In the genomic region with DNA sequence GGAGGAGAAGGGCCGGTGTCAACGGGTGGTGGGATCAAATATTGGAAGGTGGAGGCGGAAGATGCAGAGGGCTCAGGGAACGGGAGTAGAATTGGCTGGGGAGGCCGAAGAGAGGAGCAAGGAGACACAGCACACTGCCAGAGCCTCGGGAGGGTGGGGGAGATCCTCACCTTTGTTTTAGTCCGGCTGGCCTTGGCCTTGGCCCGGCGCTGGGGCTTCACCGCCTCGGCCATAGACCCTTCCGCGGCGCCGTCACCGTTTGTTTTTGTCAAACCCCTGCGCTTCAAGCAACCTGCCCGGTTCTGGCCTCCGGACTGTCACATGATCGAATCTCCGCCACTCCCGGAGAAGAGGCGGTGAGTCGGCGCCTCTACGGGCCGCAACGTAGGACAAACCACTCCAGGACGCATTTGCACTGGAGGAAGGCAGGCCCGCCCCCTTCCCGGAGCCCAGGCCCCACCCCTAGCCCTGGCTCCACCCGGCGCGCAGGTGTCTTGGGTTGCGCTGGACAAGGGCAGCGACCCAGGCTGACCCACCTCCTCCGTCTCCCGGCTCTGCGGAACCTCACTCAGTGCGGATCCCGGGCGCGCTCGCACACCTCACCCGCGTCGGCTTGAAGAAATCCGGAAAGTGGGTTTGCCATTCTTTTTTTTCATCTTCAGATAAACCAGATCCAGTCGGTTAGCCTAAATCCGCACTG, we compare ENCODE assay signal across 8 cellular contexts. TPM values are rescaled to one million over a fixed set of nuclear protein-coding genes. Genes with fewer than 3 reads are reported as not detected.
DNase-seq lines count a peak whose midpoint lies in the region; ATAC-seq and TF ChIP-seq lines count a peak whose summit lies in the region.

Gene EPG5, minus strand, starts transcription at position 323 of the 700 bp plus-strand sequence. Its CDS starts 90 bp downstream, at position 233.

- ATAC-seq in HG02884 (IDR thresholded peaks at IDR 0.05; ENCODE audit: unreplicated experiment), result peak; percentile 94
- peak; percentile 100 for ATAC-seq in left cardiac atrium

- no peaks in the 10 kb centered on the region for H3K4me1 Mint-ChIP-seq in type B pancreatic cell (ENCODE audit: unreplicated experiment)

- H3K36me3 Mint-ChIP-seq in type B pancreatic cell, result peaks cover 10% of the 10 kb centered on the region

- peak within 1 kb of the TSS; percentile 97 for H3K4me3 Mint-ChIP-seq in type B pancreatic cell

- intact Hi-C loops in T-helper 1 cell treated with Interleukin-12 subunit alpha and Interleukin-12 subunit beta and Interleukin-4 antibody, amounts not matched to agents 30 ng/mL and 1 ng/mL, for 36 hours (cut with micrococcal nuclease), result loop anchor here (1.0 to 5.0 kb wide), 10 partner anchors 62 to 1210 kb away; partner anchors contain the start of gene HAUS1
- intact Hi-C loops in left cardiac atrium (cut with DNase I) (loop anchor here in 1 of 2 donors (5.0 kb wide), 1 partner anchor 45 kb away; no protein-coding TSS in a partner anchor), posterior cingulate gyrus (cut with DNase I) (loop anchor here (5.0 kb wide), 1 partner anchor 105 kb away; the partner anchor contains the start of gene PSTPIP2)

- TF ChIP-seq POLR2A in GM15510 (IDR thresholded peaks at IDR 0.05; ENCODE audit: borderline replicate concordance, extremely low read depth, insufficient read length), result peak; percentile 64

- DNase-seq in NCI-H146 treated with DMSO at 0.1 percent for 48 hours (lab: John Stamatoyannopoulos, UW; ENCODE audit: unreplicated experiment) (peak; percentile 98), amniotic epithelial cell (ENCODE audit: low read depth) (peak; percentile 95), left cardiac atrium (peak; percentile 96), posterior cingulate gyrus (peak; percentile 90 to 99 (median 96)), type B pancreatic cell (ENCODE audit: extremely low spot score, unreplicated experiment) (peak; percentile 95)

- no peaks in the 10 kb centered on the region for H3K9me3 Mint-ChIP-seq in type B pancreatic cell

- no peak for TF ChIP-seq CTCF in type B pancreatic cell (conservative IDR thresholded peaks at IDR 0.05)

- peak within 1 kb of the TSS; percentile 91 for H3K27ac Mint-ChIP-seq in type B pancreatic cell

- H3K27me3 Mint-ChIP-seq in type B pancreatic cell, result no peaks in the 10 kb centered on the region

RNA-seq across cellular contexts. Expression of gene EPG5, which starts in this region (rescaled TPM):
- 23.9 and 26.5 TPM in 2 replicates for total RNA-seq in T-helper 1 cell treated with Interleukin-12 subunit alpha and Interleukin-12 subunit beta and Interleukin-4 antibody, amounts not matched to agents 30 ng/mL and 1 ng/mL, for 36 hours
- total RNA-seq in left cardiac atrium, result 10 to 100 TPM; 19.5 to 23.3 TPM
- total RNA-seq in type B pancreatic cell (ENCODE audit: low replicate concordance), result 20.1 and 27.9 TPM in 2 replicates

Comparison
In these comparisons a context has a peak if more than half of its experiments do, and no peak if none do; other contexts are left out.
1. Peak in every context shown above with its lines: DNase-seq and ATAC-seq.